ENCODE assay signal across 1 cellular context in the genomic region with DNA sequence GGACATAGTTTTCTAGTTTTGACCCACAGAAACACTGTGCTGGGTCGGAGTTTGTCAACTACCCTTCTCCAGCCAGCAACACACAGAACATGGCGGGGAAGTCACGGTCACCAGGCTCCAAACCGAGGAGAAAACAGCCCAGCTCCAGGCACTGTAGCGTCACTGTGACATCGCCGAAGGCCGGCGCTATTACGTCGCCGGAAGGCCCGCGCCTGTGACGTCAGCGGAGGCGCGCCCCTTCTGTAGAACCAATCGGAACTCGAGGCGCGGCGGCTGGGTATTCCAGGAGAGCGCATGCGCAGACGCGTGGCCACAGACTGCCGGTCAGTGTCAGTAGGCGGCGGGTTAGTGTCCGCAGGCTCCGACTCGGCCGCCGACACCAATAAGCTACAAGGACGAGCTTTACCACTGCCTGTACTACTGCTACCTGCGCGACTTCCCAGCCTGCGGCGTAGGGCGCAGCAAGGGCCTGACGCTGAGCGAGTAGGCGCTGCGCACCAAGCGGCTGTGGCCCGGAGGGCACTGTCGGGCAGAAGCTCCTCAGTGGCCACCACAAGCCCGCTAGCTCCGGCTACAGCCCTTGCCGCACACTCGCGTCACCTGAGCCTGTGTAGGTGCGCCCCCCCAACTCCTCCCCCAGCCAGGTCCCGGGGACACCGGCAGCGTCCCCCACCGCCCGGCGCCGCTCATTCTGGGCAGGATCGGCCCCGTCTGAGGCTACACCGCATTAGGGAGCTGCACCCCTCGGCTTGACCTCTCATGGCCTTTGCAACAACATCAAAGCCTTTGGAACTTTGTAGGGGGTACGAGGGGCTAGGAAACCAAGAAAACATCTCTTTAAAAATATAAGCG.
TF ChIP-seq lines count a peak whose summit lies in the region.

No MANE protein-coding gene starts in this region.

TF ChIP-seq in HepG2, 621 proteins besides CTCF, POLR2A, EP300 and RAD21 (continued from another document and continues in another):
- TF ChIP-seq, protein P1, sequence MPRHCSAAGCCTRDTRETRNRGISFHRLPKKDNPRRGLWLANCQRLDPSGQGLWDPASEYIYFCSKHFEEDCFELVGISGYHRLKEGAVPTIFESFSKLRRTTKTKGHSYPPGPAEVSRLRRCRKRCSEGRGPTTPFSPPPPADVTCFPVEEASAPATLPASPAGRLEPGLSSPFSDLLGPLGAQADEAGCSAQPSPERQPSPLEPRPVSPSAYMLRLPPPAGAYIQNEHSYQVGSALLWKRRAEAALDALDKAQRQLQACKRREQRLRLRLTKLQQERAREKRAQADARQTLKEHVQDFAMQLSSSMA (CRISPR knock-in tag; IDR thresholded peaks at IDR 0.05): peak; percentile 23; the same call in 1 of the 2 replicates
- TF ChIP-seq HNRNPH1 (optimal IDR thresholded peaks at IDR 0.05; ENCODE audit: low read depth, low read length) (no peak), ZNF326 (CRISPR knock-in tag; IDR thresholded peaks at IDR 0.05; ENCODE audit: borderline replicate concordance) (no peak), XRCC5 (optimal IDR thresholded peaks at IDR 0.05; ENCODE audit: low read length) (no peak), ZNF878 (CRISPR knock-in tag; IDR thresholded peaks at IDR 0.05) (no peak), ZNF747 (CRISPR knock-in tag; IDR thresholded peaks at IDR 0.05; ENCODE audit: borderline replicate concordance) (no peak; the same call in 1 of the 2 replicates), ZNF33A (CRISPR knock-in tag; IDR thresholded peaks at IDR 0.05; ENCODE audit: borderline replicate concordance) (no peak), RBM22 (optimal IDR thresholded peaks at IDR 0.05; ENCODE audit: low read length) (no peak), ZNF530 (CRISPR knock-in tag; IDR thresholded peaks at IDR 0.05; ENCODE audit: low read depth) (no peak), ZNF629 (CRISPR knock-in tag; conservative IDR thresholded peaks at IDR 0.05) (peak; percentile 32; the same call in 1 of the 2 replicates), NCOA1 (CRISPR knock-in tag; IDR thresholded peaks at IDR 0.05) (no peak), SKI (IDR thresholded peaks at IDR 0.05; ENCODE audit: partially characterized antibody) (peak; percentile 13), ARHGAP35 (CRISPR knock-in tag; IDR thresholded peaks at IDR 0.05; ENCODE audit: borderline replicate concordance) (no peak), HNRNPUL1 (IDR thresholded peaks at IDR 0.05; ENCODE audit: low read depth, low read length) (no peak), ZNF205 (CRISPR knock-in tag; IDR thresholded peaks at IDR 0.05) (0 out of 2 replicates have a peak, but pooled peaks have one; percentile 18), ESRRA (CRISPR knock-in tag; IDR thresholded peaks at IDR 0.05; ENCODE audit: low read depth) (no peak), ZNF572 (CRISPR knock-in tag; IDR thresholded peaks at IDR 0.05) (no peak; the same call in 1 of the 2 replicates), ZBTB7A (CRISPR knock-in tag; IDR thresholded peaks at IDR 0.05) (no peak), SPEN (CRISPR knock-in tag; IDR thresholded peaks at IDR 0.05; ENCODE audit: low read depth) (peak; percentile 77), ZNF850 (CRISPR knock-in tag; conservative IDR thresholded peaks at IDR 0.05) (no peak), ZNF17 (CRISPR knock-in tag; IDR thresholded peaks at IDR 0.05) (no peak), SNAPC2 (CRISPR knock-in tag; IDR thresholded peaks at IDR 0.05) (no peak), CC2D1A (CRISPR knock-in tag; IDR thresholded peaks at IDR 0.05) (no peak)
- TF ChIP-seq, protein P2, sequence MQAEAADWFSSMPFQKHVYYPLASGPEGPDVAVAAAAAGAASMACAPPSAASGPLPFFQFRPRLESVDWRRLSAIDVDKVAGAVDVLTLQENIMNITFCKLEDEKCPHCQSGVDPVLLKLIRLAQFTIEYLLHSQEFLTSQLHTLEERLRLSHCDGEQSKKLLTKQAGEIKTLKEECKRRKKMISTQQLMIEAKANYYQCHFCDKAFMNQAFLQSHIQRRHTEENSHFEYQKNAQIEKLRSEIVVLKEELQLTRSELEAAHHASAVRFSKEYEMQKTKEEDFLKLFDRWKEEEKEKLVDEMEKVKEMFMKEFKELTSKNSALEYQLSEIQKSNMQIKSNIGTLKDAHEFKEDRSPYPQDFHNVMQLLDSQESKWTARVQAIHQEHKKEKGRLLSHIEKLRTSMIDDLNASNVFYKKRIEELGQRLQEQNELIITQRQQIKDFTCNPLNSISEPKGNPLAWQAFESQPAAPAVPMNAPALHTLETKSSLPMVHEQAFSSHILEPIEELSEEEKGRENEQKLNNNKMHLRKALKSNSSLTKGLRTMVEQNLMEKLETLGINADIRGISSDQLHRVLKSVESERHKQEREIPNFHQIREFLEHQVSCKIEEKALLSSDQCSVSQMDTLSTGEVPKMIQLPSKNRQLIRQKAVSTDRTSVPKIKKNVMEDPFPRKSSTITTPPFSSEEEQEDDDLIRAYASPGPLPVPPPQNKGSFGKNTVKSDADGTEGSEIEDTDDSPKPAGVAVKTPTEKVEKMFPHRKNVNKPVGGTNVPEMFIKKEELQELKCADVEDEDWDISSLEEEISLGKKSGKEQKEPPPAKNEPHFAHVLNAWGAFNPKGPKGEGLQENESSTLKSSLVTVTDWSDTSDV (CRISPR knock-in tag; IDR thresholded peaks at IDR 0.05): 0 out of 2 replicates have a peak, but pooled peaks have one; percentile 67
- TF ChIP-seq, protein P3, sequence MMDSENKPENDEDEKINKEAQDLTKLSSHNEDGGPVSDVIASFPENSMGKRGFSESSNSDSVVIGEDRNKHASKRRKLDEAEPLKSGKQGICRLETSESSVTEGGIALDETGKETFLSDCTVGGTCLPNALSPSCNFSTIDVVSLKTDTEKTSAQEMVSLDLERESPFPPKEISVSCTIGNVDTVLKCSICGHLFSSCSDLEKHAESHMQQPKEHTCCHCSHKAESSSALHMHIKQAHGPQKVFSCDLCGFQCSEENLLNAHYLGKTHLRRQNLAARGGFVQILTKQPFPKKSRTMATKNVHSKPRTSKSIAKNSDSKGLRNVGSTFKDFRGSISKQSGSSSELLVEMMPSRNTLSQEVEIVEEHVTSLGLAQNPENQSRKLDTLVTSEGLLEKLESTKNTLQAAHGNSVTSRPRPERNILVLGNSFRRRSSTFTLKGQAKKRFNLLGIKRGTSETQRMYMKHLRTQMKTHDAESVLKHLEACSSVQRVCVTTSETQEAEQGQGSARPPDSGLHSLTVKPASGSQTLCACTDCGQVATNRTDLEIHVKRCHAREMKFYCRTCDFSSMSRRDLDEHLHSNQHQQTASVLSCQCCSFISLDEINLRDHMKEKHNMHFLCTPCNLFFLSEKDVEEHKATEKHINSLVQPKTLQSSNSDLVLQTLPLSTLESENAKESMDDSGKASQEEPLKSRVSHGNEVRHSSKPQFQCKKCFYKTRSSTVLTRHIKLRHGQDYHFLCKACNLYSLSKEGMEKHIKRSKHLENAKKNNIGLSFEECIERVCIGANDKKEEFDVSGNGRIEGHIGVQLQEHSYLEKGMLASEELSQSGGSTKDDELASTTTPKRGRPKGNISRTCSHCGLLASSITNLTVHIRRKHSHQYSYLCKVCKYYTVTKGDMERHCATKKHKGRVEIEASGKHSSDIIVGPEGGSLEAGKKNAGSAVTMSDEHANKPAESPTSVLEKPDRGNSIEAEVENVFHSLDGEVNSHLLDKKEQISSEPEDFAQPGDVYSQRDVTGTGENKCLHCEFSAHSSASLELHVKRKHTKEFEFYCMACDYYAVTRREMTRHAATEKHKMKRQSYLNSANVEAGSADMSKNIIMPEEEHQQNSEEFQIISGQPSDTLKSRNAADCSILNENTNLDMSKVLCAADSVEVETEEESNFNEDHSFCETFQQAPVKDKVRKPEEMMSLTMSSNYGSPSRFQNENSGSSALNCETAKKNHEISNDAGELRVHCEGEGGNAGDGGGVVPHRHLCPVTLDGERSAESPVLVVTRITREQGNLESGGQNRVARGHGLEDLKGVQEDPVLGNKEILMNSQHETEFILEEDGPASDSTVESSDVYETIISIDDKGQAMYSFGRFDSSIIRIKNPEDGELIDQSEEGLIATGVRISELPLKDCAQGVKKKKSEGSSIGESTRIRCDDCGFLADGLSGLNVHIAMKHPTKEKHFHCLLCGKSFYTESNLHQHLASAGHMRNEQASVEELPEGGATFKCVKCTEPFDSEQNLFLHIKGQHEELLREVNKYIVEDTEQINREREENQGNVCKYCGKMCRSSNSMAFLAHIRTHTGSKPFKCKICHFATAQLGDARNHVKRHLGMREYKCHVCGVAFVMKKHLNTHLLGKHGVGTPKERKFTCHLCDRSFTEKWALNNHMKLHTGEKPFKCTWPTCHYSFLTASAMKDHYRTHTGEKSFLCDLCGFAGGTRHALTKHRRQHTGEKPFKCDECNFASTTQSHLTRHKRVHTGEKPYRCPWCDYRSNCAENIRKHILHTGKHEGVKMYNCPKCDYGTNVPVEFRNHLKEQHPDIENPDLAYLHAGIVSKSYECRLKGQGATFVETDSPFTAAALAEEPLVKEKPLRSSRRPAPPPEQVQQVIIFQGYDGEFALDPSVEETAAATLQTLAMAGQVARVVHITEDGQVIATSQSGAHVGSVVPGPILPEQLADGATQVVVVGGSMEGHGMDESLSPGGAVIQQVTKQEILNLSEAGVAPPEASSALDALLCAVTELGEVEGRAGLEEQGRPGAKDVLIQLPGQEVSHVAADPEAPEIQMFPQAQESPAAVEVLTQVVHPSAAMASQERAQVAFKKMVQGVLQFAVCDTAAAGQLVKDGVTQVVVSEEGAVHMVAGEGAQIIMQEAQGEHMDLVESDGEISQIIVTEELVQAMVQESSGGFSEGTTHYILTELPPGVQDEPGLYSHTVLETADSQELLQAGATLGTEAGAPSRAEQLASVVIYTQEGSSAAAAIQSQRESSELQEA (CRISPR knock-in tag; IDR thresholded peaks at IDR 0.05; ENCODE audit: not compliant biosample characterization): no peak
- TF ChIP-seq, protein P4, sequence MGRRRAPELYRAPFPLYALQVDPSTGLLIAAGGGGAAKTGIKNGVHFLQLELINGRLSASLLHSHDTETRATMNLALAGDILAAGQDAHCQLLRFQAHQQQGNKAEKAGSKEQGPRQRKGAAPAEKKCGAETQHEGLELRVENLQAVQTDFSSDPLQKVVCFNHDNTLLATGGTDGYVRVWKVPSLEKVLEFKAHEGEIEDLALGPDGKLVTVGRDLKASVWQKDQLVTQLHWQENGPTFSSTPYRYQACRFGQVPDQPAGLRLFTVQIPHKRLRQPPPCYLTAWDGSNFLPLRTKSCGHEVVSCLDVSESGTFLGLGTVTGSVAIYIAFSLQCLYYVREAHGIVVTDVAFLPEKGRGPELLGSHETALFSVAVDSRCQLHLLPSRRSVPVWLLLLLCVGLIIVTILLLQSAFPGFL (CRISPR knock-in tag; IDR thresholded peaks at IDR 0.05): no peak
- TF ChIP-seq, protein P5, sequence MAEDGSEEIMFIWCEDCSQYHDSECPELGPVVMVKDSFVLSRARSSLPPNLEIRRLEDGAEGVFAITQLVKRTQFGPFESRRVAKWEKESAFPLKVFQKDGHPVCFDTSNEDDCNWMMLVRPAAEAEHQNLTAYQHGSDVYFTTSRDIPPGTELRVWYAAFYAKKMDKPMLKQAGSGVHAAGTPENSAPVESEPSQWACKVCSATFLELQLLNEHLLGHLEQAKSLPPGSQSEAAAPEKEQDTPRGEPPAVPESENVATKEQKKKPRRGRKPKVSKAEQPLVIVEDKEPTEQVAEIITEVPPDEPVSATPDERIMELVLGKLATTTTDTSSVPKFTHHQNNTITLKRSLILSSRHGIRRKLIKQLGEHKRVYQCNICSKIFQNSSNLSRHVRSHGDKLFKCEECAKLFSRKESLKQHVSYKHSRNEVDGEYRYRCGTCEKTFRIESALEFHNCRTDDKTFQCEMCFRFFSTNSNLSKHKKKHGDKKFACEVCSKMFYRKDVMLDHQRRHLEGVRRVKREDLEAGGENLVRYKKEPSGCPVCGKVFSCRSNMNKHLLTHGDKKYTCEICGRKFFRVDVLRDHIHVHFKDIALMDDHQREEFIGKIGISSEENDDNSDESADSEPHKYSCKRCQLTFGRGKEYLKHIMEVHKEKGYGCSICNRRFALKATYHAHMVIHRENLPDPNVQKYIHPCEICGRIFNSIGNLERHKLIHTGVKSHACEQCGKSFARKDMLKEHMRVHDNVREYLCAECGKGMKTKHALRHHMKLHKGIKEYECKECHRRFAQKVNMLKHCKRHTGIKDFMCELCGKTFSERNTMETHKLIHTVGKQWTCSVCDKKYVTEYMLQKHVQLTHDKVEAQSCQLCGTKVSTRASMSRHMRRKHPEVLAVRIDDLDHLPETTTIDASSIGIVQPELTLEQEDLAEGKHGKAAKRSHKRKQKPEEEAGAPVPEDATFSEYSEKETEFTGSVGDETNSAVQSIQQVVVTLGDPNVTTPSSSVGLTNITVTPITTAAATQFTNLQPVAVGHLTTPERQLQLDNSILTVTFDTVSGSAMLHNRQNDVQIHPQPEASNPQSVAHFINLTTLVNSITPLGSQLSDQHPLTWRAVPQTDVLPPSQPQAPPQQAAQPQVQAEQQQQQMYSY (CRISPR knock-in tag; IDR thresholded peaks at IDR 0.05): no peak
- TF ChIP-seq, protein P6, sequence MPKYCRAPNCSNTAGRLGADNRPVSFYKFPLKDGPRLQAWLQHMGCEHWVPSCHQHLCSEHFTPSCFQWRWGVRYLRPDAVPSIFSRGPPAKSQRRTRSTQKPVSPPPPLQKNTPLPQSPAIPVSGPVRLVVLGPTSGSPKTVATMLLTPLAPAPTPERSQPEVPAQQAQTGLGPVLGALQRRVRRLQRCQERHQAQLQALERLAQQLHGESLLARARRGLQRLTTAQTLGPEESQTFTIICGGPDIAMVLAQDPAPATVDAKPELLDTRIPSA (CRISPR knock-in tag; IDR thresholded peaks at IDR 0.05; ENCODE audit: borderline replicate concordance): peak; percentile 59; the same call in 1 of the 2 replicates
- TF ChIP-seq, protein P7, sequence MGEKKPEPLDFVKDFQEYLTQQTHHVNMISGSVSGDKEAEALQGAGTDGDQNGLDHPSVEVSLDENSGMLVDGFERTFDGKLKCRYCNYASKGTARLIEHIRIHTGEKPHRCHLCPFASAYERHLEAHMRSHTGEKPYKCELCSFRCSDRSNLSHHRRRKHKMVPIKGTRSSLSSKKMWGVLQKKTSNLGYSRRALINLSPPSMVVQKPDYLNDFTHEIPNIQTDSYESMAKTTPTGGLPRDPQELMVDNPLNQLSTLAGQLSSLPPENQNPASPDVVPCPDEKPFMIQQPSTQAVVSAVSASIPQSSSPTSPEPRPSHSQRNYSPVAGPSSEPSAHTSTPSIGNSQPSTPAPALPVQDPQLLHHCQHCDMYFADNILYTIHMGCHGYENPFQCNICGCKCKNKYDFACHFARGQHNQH (CRISPR knock-in tag; IDR thresholded peaks at IDR 0.05): 0 out of 2 replicates have a peak, but pooled peaks have one; percentile 70
